ENCODE assay signal across 8 cellular contexts in the genomic region with DNA sequence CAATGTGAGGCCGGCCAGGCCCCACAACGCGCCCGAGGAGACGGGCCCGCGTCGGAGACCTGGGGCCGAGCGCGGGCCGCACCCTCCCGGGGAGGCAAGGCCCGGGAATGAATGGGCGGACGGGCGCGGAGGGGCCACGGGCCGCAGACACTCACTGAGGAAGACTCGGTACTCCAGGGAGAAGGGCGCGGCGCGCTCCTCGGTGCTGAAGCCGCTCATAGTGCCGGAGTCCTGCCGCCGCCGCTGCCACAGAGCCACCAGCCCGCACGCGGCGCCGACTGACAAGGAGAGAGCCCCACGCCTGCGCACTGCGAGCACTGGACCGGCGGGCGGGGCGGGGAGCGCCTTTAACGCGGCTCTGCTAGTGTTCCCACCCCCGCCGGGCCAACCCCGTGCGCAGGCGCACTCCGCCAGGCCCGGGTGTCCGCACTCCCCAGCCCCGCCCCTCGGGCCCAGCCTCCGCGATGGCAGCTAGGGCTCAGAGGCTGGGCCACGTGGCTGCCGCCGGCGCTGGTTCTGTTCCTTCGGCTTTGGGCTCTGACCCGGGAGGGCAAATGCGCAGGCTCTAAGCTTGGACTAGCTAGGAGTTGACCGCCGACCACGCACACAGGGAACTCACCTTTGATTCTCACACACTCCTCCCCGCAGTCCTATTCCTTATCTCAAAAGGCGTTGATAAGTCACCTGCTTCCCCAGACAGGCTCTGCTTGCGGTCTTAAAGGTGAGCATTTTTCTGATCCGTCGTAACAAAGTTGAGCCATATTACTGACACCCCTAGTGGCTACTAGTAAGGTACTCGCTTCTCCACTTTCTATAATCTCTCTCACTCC. TPM values are rescaled to one million over a fixed set of nuclear protein-coding genes. Genes with fewer than 3 reads are reported as not detected.
DNase-seq lines count a peak whose midpoint lies in the region; ATAC-seq and TF ChIP-seq lines count a peak whose summit lies in the region.

A gene (minus strand): TSS at position 321 of the 830 bp plus-strand sequence. CDS start 102 bp downstream, at position 219.

- peak within 1 kb of the TSS; percentile 59 for H3K4me3 ChIP-seq in RWPE2 (ENCODE audit: severe bottlenecking)
- peak within 1 kb of the TSS; percentile 89 for H3K4me3 ChIP-seq in fibroblast of pulmonary artery (replicated peaks; ENCODE audit: low read depth, low read length)

- H3K4me3 Mint-ChIP-seq in nephron: peak within 1 kb of the TSS; percentile 92 to 95 (median 92)
- peak within 1 kb of the TSS; percentile 97 for H3K4me3 Mint-ChIP-seq in stimulated activated naive CD8-positive, alpha-beta T cell treated with anti-CD3 and anti-CD28 coated beads, Interleukin-15, Interleukin-2, amounts not matched to agents 100 ng/mL and 50 ng/mL, for 24 hours

- peak; percentile 84 for ATAC-seq in RWPE2 (ENCODE audit: low read depth)

- H3K36me3 Mint-ChIP-seq in nephron (ENCODE audit: low read depth): peaks cover 21% of the 10 kb centered on the region
- peaks cover 36% of the 10 kb centered on the region for H3K36me3 Mint-ChIP-seq in stimulated activated naive CD8-positive, alpha-beta T cell treated with anti-CD3 and anti-CD28 coated beads, Interleukin-15, Interleukin-2, amounts not matched to agents 100 ng/mL and 50 ng/mL, for 24 hours (ENCODE audit: low read depth)

- H3K9me3 ChIP-seq in RWPE2 (ENCODE audit: severe bottlenecking): no peaks in the 10 kb centered on the region

- H3K27ac ChIP-seq in RWPE2 (ENCODE audit: poor library complexity, severe bottlenecking): peak within 1 kb of the TSS; percentile 63

- H3K36me3 ChIP-seq in RWPE2 (ENCODE audit: low read depth): peaks cover 26% of the 10 kb centered on the region

- H3K4me1 Mint-ChIP-seq in nephron: peaks cover 21% of the 10 kb centered on the region
- peaks cover 45% of the 10 kb centered on the region for H3K4me1 Mint-ChIP-seq in stimulated activated naive CD8-positive, alpha-beta T cell treated with anti-CD3 and anti-CD28 coated beads, Interleukin-15, Interleukin-2, amounts not matched to agents 100 ng/mL and 50 ng/mL, for 24 hours (ENCODE audit: low read depth)

- H3K27ac Mint-ChIP-seq in nephron: peak within 1 kb of the TSS; percentile 70 to 91 (median 89)
- peak within 1 kb of the TSS; percentile 96 for H3K27ac Mint-ChIP-seq in stimulated activated naive CD8-positive, alpha-beta T cell treated with anti-CD3 and anti-CD28 coated beads, Interleukin-15, Interleukin-2, amounts not matched to agents 100 ng/mL and 50 ng/mL, for 24 hours

- TF ChIP-seq CTCF in RWPE2 (IDR thresholded peaks at IDR 0.05; ENCODE audit: poor library complexity, severe bottlenecking) (no peak), fibroblast of pulmonary artery (IDR thresholded peaks at IDR 0.05; ENCODE audit: low read length, missing control alignments) (peak; percentile 25), nephron (IDR thresholded peaks at IDR 0.05; ENCODE audit: unreplicated experiment in 3 of 3) (peak; percentile 21 to 30 (median 24))

- no peaks in the 10 kb centered on the region for H3K27me3 ChIP-seq in RWPE2 (ENCODE audit: insufficient read depth, poor library complexity, severe bottlenecking)

- DNase-seq in ELF-1 (ENCODE audit: low read depth, low spot score) (peak; percentile 97), H4 (ENCODE audit: low spot score) (peak; percentile 89), LoVo (ENCODE audit: low spot score) (peak; percentile 99), RWPE2 (ENCODE audit: low spot score) (peak; percentile 97), fibroblast of pulmonary artery (ENCODE audit: low read depth) (peak; percentile 95)
- peak; percentile 100 for DNase-seq in activated T-helper 9 cell treated with anti-CD3 and anti-CD28 coated beads, Interleukin-2, amount 50 U/mL, for 16 hours (ENCODE audit: low read depth)

- peaks cover 9% of the 10 kb centered on the region for H3K9me3 Mint-ChIP-seq in nephron
- H3K9me3 Mint-ChIP-seq in stimulated activated naive CD8-positive, alpha-beta T cell treated with anti-CD3 and anti-CD28 coated beads, Interleukin-15, Interleukin-2, amounts not matched to agents 100 ng/mL and 50 ng/mL, for 24 hours: no peaks in the 10 kb centered on the region

- no peaks in the 10 kb centered on the region for H3K27me3 Mint-ChIP-seq in nephron (ENCODE audit: low read depth)
- no peaks in the 10 kb centered on the region for H3K27me3 Mint-ChIP-seq in stimulated activated naive CD8-positive, alpha-beta T cell treated with anti-CD3 and anti-CD28 coated beads, Interleukin-15, Interleukin-2, amounts not matched to agents 100 ng/mL and 50 ng/mL, for 24 hours

- H3K4me1 ChIP-seq in RWPE2 (ENCODE audit: insufficient read depth, poor library complexity, severe bottlenecking): peaks cover 18% of the 10 kb centered on the region

RNA-seq across cellular contexts. Expression of the gene that starts here (rescaled TPM):
- total RNA-seq in H4 (2014; rRNA removed; shearing (Covaris generic)): 301 and 357 TPM in 2 replicates

Comparison
In these comparisons a context has a peak if more than half of its experiments do, and no peak if none do; other contexts are left out.
1. Peak in every context shown above with its lines: DNase-seq, ATAC-seq, H3K4me3 ChIP-seq and H3K27ac ChIP-seq.